Comparison of ENCODE assay signal across 8 cellular contexts in genomic region chr14:69152944-69153847, GRCh38. TPM values are rescaled to one million over a fixed set of nuclear protein-coding genes. Genes with fewer than 3 reads are reported as not detected.
A peak's percentile ranks its signal among the peaks of the same experiment; 100 is the strongest.
DNase-seq lines count a peak whose midpoint lies in the region; ATAC-seq and TF ChIP-seq lines count a peak whose summit lies in the region.

DCAF5 (minus strand) TSS chr14:69153119; CDS start chr14:69152978, 141 bp downstream.

- no peak for TF ChIP-seq POLR2A in breast epithelium (IDR thresholded peaks at IDR 0.05)

- H2AFZ ChIP-seq in ACC112 (ENCODE audit: low read length, unreplicated experiment) = peak within 1 kb of the TSS; percentile 91

- H3K4me3 ChIP-seq in ACC112 (ENCODE audit: low read depth, low read length) (peak within 1 kb of the TSS; percentile 92), WERI-Rb-1 (ENCODE audit: low read depth, low read length) (peak within 1 kb of the TSS; percentile 98), breast epithelium (peak within 1 kb of the TSS; percentile 88 to 91 (median 90)), iPS-20b (ENCODE audit: low read length) (peak within 1 kb of the TSS; percentile 87), skin epidermis (peak within 1 kb of the TSS; percentile 65 to 87 (median 86))

- intact Hi-C loops in breast epithelium (cut with DNase I; ENCODE audit: low total_unique reads) = no loop called here

- peak; percentile 94 for DNase-seq in NCI-H2227 (lab: John Stamatoyannopoulos, UW; ENCODE audit: unreplicated experiment)
- peak; percentile 97 for DNase-seq in WERI-Rb-1
- peak; percentile 91 to 93 for DNase-seq in breast epithelium (ENCODE audit: low spot score in 2 of 2)

- no peaks in the 10 kb centered on the region for H3K9me3 ChIP-seq in WERI-Rb-1 (ENCODE audit: severe bottlenecking)
- no peaks in the 10 kb centered on the region for H3K9me3 ChIP-seq in breast epithelium
- H3K9me3 ChIP-seq in iPS-20b (ENCODE audit: insufficient read depth, low read depth, low read length) = no peaks in the 10 kb centered on the region

- H3K27me3 ChIP-seq in ACC112 (ENCODE audit: insufficient read depth, low read length) (no peaks in the 10 kb centered on the region), WERI-Rb-1 (ENCODE audit: insufficient read depth, low read depth, severe bottlenecking) (no peaks in the 10 kb centered on the region), breast epithelium (no peaks in the 10 kb centered on the region), iPS-20b (ENCODE audit: insufficient read depth, low read length) (peaks cover 20% of the 10 kb centered on the region)

- peak within 1 kb of the TSS; percentile 63 for H3K27ac ChIP-seq in ACC112 (ENCODE audit: low read depth, low read length)
- H3K27ac ChIP-seq in WERI-Rb-1 = peak within 1 kb of the TSS; percentile 83
- peak within 1 kb of the TSS; percentile 94 to 97 for H3K27ac ChIP-seq in breast epithelium
- no peak within 1 kb of the TSS for H3K27ac ChIP-seq in iPS-20b (ENCODE audit: low read length)
- H3K27ac ChIP-seq in skin epidermis = peak within 1 kb of the TSS; percentile 75 to 98 (median 94)

- TF ChIP-seq CTCF in WERI-Rb-1 (IDR thresholded peaks at IDR 0.05; ENCODE audit: low read depth, low read length) = no peak
- no peak for TF ChIP-seq CTCF in breast epithelium (IDR thresholded peaks at IDR 0.05)

- peaks cover 26% of the 10 kb centered on the region for H3K4me1 ChIP-seq in ACC112 (ENCODE audit: control insufficient read depth, insufficient read depth, low read length, unreplicated experiment)
- H3K4me1 ChIP-seq in breast epithelium = peaks cover 0 to 8% of the 10 kb centered on the region in 2 donors
- peaks cover 19% of the 10 kb centered on the region; the same call in 1 of the 2 replicates for H3K4me1 ChIP-seq in iPS-20b (ENCODE audit: insufficient read depth, low read length)

- H3K36me3 ChIP-seq in ACC112 (ENCODE audit: insufficient read depth, low read length) (peaks cover 8% of the 10 kb centered on the region; the same call in 1 of the 2 replicates), WERI-Rb-1 (peaks cover 8% of the 10 kb centered on the region), breast epithelium (no peaks in the 10 kb centered on the region), iPS-20b (ENCODE audit: insufficient read depth, low read depth, low read length) (peaks cover 6% of the 10 kb centered on the region; the same call in 1 of the 2 replicates)

- peak within 1 kb of the TSS; percentile 78; the same call in 1 of the 2 replicates for H3K9ac ChIP-seq in iPS-20b (ENCODE audit: low read depth, low read length)

- peak; percentile 54 for ATAC-seq in GM18870 (IDR thresholded peaks at IDR 0.05; ENCODE audit: unreplicated experiment)
- ATAC-seq in HG03135 (IDR thresholded peaks at IDR 0.05; ENCODE audit: unreplicated experiment) = peak; percentile 87

- H3K79me2 ChIP-seq in ACC112 (ENCODE audit: control insufficient read depth, insufficient read depth, low read length, unreplicated experiment) = peaks cover 39% of the 10 kb centered on the region

RNA-seq across cellular contexts. Expression of gene DCAF5, which starts in this region (rescaled TPM):
- 10 to 100 TPM; 40.4 to 45.0 (median 43.3) TPM for total RNA-seq in breast epithelium
